1 cellular context compared by ENCODE assay signal in the genomic region with DNA sequence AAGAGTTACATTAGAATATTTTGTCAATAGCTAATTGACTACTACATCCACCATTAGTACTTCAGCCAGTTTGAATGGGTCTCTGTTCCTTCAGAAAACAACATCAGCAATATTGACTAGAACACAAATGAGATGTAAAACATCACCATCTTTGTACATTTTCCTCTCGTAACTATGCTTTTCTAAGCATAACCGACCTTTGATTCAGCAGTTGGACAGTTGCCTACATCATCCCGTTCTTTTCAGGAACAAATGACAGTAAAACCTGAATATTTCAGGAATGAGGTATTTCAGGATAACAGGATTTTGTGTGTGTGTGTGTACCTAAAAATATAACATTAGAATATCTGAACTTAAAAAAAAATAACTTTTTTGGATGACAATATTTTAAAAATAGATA.
TF ChIP-seq lines count a peak whose summit lies in the region.

No MANE protein-coding gene starts in this region.

TF ChIP-seq in liver, 16 proteins besides CTCF, POLR2A, EP300 and RAD21:
- TF ChIP-seq REST (IDR thresholded peaks at IDR 0.05) (peak; percentile 91), HNF4G (IDR thresholded peaks at IDR 0.05) (no peak), FOXA1 (IDR thresholded peaks at IDR 0.05) (no peak), SP1 (IDR thresholded peaks at IDR 0.05) (no peak), RXRA (IDR thresholded peaks at IDR 0.05) (no peak)
